ENCODE assay signal across 8 cellular contexts in genomic region chr5:69334793-69335268, GRCh38. TPM values are rescaled to one million over a fixed set of nuclear protein-coding genes. Genes with fewer than 3 reads are reported as not detected.
DNase-seq lines count a peak whose midpoint lies in the region; ATAC-seq and TF ChIP-seq lines count a peak whose summit lies in the region.

No MANE protein-coding gene starts in this region.

- peaks cover 4% of the 10 kb centered on the region for H3K36me3 Mint-ChIP-seq in activated CD8-positive, alpha-beta T cell treated with anti-CD3 and anti-CD28 coated beads for 36 hours (ENCODE audit: low read depth)

- intact Hi-C loops in activated CD8-positive, alpha-beta T cell treated with anti-CD3 and anti-CD28 coated beads for 36 hours (cut with micrococcal nuclease): loop anchor here (5.0 to 10.0 kb wide), 2 partner anchors 240 to 293 kb away; partner anchors contain the start of gene SLC30A5

- no peaks in the 10 kb centered on the region for H3K9me3 Mint-ChIP-seq in activated CD8-positive, alpha-beta T cell treated with anti-CD3 and anti-CD28 coated beads for 36 hours

- H3K4me3 Mint-ChIP-seq in activated CD8-positive, alpha-beta T cell treated with anti-CD3 and anti-CD28 coated beads for 36 hours: no peak overlapping the region

- CTCF ChIA-PET in activated CD8-positive, alpha-beta T cell treated with anti-CD3 and anti-CD28 coated beads for 36 hours (lab: Charles Lee): interaction anchor here (0.6 to 3.3 kb wide), 18 partner anchors 9 to 292 kb away, joined by 3 to 16 read pairs (median 4); partner anchors contain the start of genes RAD17 and SLC30A5

- POLR2A ChIA-PET in activated CD8-positive, alpha-beta T cell treated with anti-CD3 and anti-CD28 coated beads for 36 hours (lab: Charles Lee): interaction anchor here (0.7 kb wide), 1 partner anchor 241 kb away, joined by 3 read pairs; the partner anchor contains the start of gene SLC30A5

- TF ChIP-seq CTCF in activated CD8-positive, alpha-beta T cell treated with anti-CD3 and anti-CD28 coated beads for 36 hours (IDR thresholded peaks at IDR 0.05): peak; percentile 71

- H3K27me3 Mint-ChIP-seq in activated CD8-positive, alpha-beta T cell treated with anti-CD3 and anti-CD28 coated beads for 36 hours: no peaks in the 10 kb centered on the region

- H3K4me1 Mint-ChIP-seq in activated CD8-positive, alpha-beta T cell treated with anti-CD3 and anti-CD28 coated beads for 36 hours (ENCODE audit: low read depth): peaks cover 12% of the 10 kb centered on the region

- DNase-seq in NCI-H524 (lab: John Stamatoyannopoulos, UW): peak; percentile 34 to 68
- DNase-seq in NCI-H524 treated with DMSO at 0.1 percent for 48 hours (lab: John Stamatoyannopoulos, UW): no peak
- DNase-seq in NCI-H82 (lab: John Stamatoyannopoulos, UW): peak; percentile 78
- DNase-seq in activated CD8-positive, alpha-beta T cell treated with anti-CD3 and anti-CD28 coated beads for 36 hours: peak; percentile 90
- DNase-seq in ecto neural progenitor cell (ENCODE audit: low spot score): peak; percentile 86
- DNase-seq in medulla oblongata (ENCODE audit: extremely low spot score): peak; percentile 87
- peak; percentile 41 for DNase-seq in stimulated activated CD8-positive, alpha-beta memory T cell treated with anti-CD3 and anti-CD28 coated beads, Interleukin-12 subunit alpha, Interleukin-12 subunit beta, amount 100 ng/mL, for 1 hour (ENCODE audit: low read depth)

- H3K27ac Mint-ChIP-seq in activated CD8-positive, alpha-beta T cell treated with anti-CD3 and anti-CD28 coated beads for 36 hours: peak overlapping the region; percentile 22

- peak; percentile 63 for ATAC-seq in HG03342 (IDR thresholded peaks at IDR 0.05; ENCODE audit: unreplicated experiment)
- peak; percentile 85 for ATAC-seq in activated CD8-positive, alpha-beta T cell treated with anti-CD3 and anti-CD28 coated beads for 36 hours

RNA-seq across cellular contexts. Expression of gene CCDC125, which starts 2.2 kb away (rescaled TPM):
- total RNA-seq in activated CD8-positive, alpha-beta T cell treated with anti-CD3 and anti-CD28 coated beads for 36 hours: 1 to 10 TPM; 8.3 to 9.1 TPM

RNA-seq across cellular contexts. Expression of gene AK6, which starts 34.5 kb away (rescaled TPM):
- total RNA-seq in activated CD8-positive, alpha-beta T cell treated with anti-CD3 and anti-CD28 coated beads for 36 hours: 100 to 1,000 TPM in 1 of 2 experiments, 10 to 100 TPM in 1; 95.7 to 107 TPM

RNA-seq across cellular contexts. Expression of gene TAF9, which starts 34.5 kb away (rescaled TPM):
- 10 to 100 TPM; 68.8 to 70.6 TPM for total RNA-seq in activated CD8-positive, alpha-beta T cell treated with anti-CD3 and anti-CD28 coated beads for 36 hours

RNA-seq across cellular contexts. Expression of gene RAD17, which starts 34.8 kb away (rescaled TPM):
- total RNA-seq in activated CD8-positive, alpha-beta T cell treated with anti-CD3 and anti-CD28 coated beads for 36 hours: 10 to 100 TPM; 22.9 to 26.5 TPM
